In the genomic region with DNA sequence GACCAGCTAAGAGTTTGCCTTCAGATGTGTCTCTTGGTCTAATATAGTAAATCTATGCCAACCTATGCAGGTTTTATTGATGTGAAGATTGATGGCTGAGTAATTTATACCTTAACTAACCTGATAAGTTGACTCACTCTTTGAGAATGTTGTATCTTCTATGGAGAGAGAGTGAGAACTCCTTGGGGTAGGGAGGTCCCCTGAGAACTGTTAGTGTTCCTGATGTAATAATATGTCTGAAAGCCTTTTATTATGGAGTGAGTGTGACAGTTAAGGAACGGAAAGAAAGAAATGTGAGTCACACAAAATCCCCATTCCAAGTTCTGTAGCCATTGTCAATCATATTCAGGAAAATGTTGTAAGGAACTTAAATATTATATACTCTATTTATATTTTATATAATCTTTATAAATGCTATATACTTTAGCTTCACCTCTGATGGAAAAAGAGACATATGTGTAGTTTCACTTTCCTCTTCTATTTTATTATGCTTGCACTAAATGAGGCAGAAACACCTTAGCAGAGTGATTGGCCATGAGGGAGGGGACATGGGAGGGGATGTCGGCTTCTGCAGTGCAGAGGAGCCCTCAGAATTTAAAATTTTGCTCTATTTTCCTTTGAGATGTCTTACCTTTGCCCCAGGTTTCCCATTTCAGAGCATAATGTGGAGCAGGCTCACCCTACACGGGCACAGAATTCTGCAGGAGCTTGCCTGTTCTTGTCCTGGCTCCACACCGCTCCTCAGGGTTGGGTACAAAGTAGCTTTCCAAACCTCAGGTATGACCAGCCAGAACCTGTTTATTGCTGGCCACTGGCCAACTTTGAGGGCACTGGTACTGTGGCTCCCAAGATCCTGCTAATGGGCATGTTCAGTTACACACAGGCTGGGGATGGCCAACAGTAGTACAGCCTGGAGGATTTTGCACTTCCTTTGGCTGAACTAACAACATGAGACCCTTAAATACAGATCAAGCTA, we compare ENCODE assay signal across 10 cellular contexts. TPM values are rescaled to one million over a fixed set of nuclear protein-coding genes. Genes with fewer than 3 reads are reported as not detected.
A peak's percentile ranks its signal among the peaks of the same experiment; 100 is the strongest.
DNase-seq lines count a peak whose midpoint lies in the region; ATAC-seq and TF ChIP-seq lines count a peak whose summit lies in the region.
"Had no signal": no experiment of that assay in that cellular context is flagged by ENCODE, and none has a peak within 500 bp of the region (broad histone marks: within the 10 kb centered on the region; RNA-seq: fewer than 3 reads in every experiment).

No MANE protein-coding gene starts in this region.

- CTCF ChIA-PET in naive thymus-derived CD4-positive, alpha-beta T cell (lab: Charles Lee), result interaction anchor here (0.6 to 1.8 kb wide), 2 partner anchors 26 to 151 kb away, joined by 3 to 4 read pairs; no protein-coding TSS in a partner anchor

- POLR2A ChIA-PET in naive thymus-derived CD4-positive, alpha-beta T cell (lab: Charles Lee), result interaction anchor here (1.0 to 16.2 kb wide), 4 partner anchors 23 to 58 kb away, joined by 3 to 214 read pairs (median 9); no protein-coding TSS in a partner anchor

- H3K9me3 ChIP-seq in naive thymus-derived CD4-positive, alpha-beta T cell (ENCODE audit: control insufficient read depth in 2 of 3, low read length in 3 of 3), result no peaks in the 10 kb centered on the region
- no peaks in the 10 kb centered on the region for H3K9me3 ChIP-seq in ovary

- 86 to 87% (median 86%) methylated on average over 4 of the region's 4 CpGs for WGBS in ovary, 3 donors

- peaks cover 20 to 62% (median 54%) of the 10 kb centered on the region in 7 donors for H3K4me1 Mint-ChIP-seq in naive thymus-derived CD4-positive, alpha-beta T cell
- peaks cover 25% of the 10 kb centered on the region for H3K4me1 Mint-ChIP-seq in progenitor cell of endocrine pancreas (ENCODE audit: low read depth)
- H3K4me1 Mint-ChIP-seq in natural killer cell treated with Interleukin-12 subunit alpha and Interleukin-12 subunit beta and Interleukin-15 and Interleukin-18, amount 100 ng/mL, for 72 hours (ENCODE audit: low read depth in 2 of 2), result peaks cover 37 to 39% of the 10 kb centered on the region in 2 donors

- DNase-seq in DMS79 (lab: John Stamatoyannopoulos, UW), result peak; percentile 99
- peak; percentile 92 for DNase-seq in NCI-H2029 (lab: John Stamatoyannopoulos, UW)
- no peak for DNase-seq in activated naive CD4-positive, alpha-beta T cell treated with anti-CD3 and anti-CD28 coated beads, Interleukin-2, amount 50 U/mL, for 72 hours (ENCODE audit: low spot score in 2 of 2)
- DNase-seq in naive thymus-derived CD4-positive, alpha-beta T cell, result peak in 1 of 9 donors; percentile 10
- no peak for DNase-seq in NCI-H1694 treated with DMSO at 0.1 percent for 48 hours (lab: John Stamatoyannopoulos, UW)
- DNase-seq in ovary, result no peak
- DNase-seq in progenitor cell of endocrine pancreas (ENCODE audit: low spot score, unreplicated experiment), result no peak
- no peak for DNase-seq in natural killer cell treated with Interleukin-12 subunit alpha and Interleukin-12 subunit beta and Interleukin-15 and Interleukin-18, amount 100 ng/mL, for 72 hours (ENCODE audit: low spot score)
- DNase-seq: activated CD4-positive, alpha-beta T cell treated with anti-CD3 and anti-CD28 coated beads, Interleukin-2, amount 50 U/mL, for 4 hours; left ventricle myocardium superior had no signal

- H3K36me3 Mint-ChIP-seq in activated naive CD4-positive, alpha-beta T cell treated with anti-CD3 and anti-CD28 coated beads, Interleukin-2, amount 50 U/mL, for 72 hours, result peaks cover 0 to 14% of the 10 kb centered on the region in 2 donors
- H3K36me3 Mint-ChIP-seq in naive thymus-derived CD4-positive, alpha-beta T cell, result peaks cover 0 to 13% (median 4%) of the 10 kb centered on the region in 5 donors
- H3K36me3 Mint-ChIP-seq in progenitor cell of endocrine pancreas (ENCODE audit: insufficient read depth), result no peaks in the 10 kb centered on the region
- H3K36me3 Mint-ChIP-seq in natural killer cell treated with Interleukin-12 subunit alpha and Interleukin-12 subunit beta and Interleukin-15 and Interleukin-18, amount 100 ng/mL, for 72 hours, result no peaks in the 10 kb centered on the region

- H3K4me1 ChIP-seq in naive thymus-derived CD4-positive, alpha-beta T cell (ENCODE audit: control insufficient read depth in 2 of 2, insufficient read depth in 2 of 2, low read length in 2 of 2), result peaks cover 20 to 29% of the 10 kb centered on the region in 2 donors
- no peaks in the 10 kb centered on the region for H3K4me1 ChIP-seq in ovary (ENCODE audit: insufficient read depth)

- H3K4me3 Mint-ChIP-seq in naive thymus-derived CD4-positive, alpha-beta T cell, result peak overlapping the region in 6 of 10 donors; percentile 16 to 64 (median 36)
- H3K4me3 Mint-ChIP-seq in progenitor cell of endocrine pancreas (ENCODE audit: low read depth), result no peak overlapping the region
- no peak overlapping the region for H3K4me3 Mint-ChIP-seq in natural killer cell treated with Interleukin-12 subunit alpha and Interleukin-12 subunit beta and Interleukin-15 and Interleukin-18, amount 100 ng/mL, for 72 hours

- no peaks in the 10 kb centered on the region for H3K27me3 Mint-ChIP-seq in naive thymus-derived CD4-positive, alpha-beta T cell
- H3K27me3 Mint-ChIP-seq in progenitor cell of endocrine pancreas, result no peaks in the 10 kb centered on the region
- H3K27me3 Mint-ChIP-seq in natural killer cell treated with Interleukin-12 subunit alpha and Interleukin-12 subunit beta and Interleukin-15 and Interleukin-18, amount 100 ng/mL, for 72 hours, result no peaks in the 10 kb centered on the region

- ATAC-seq in activated naive CD4-positive, alpha-beta T cell treated with anti-CD3 and anti-CD28 coated beads, Interleukin-2, amount 50 U/mL, for 72 hours, result peak; percentile 89 to 98
- ATAC-seq in naive thymus-derived CD4-positive, alpha-beta T cell, result no peak
- ATAC-seq in natural killer cell treated with Interleukin-12 subunit alpha and Interleukin-12 subunit beta and Interleukin-15 and Interleukin-18, amount 100 ng/mL, for 72 hours, result no peak
- ATAC-seq: left ventricle myocardium superior had no signal

- no peak for TF ChIP-seq CTCF in ovary (IDR thresholded peaks at IDR 0.05)
- no peak for TF ChIP-seq CTCF in progenitor cell of endocrine pancreas (IDR thresholded peaks at IDR 0.05; ENCODE audit: unreplicated experiment)

- H3K27ac Mint-ChIP-seq in activated naive CD4-positive, alpha-beta T cell treated with anti-CD3 and anti-CD28 coated beads, Interleukin-2, amount 50 U/mL, for 72 hours, result peak overlapping the region in 1 of 2 donors; percentile 50
- peak overlapping the region in 4 of 9 donors; percentile 9 to 72 (median 32) for H3K27ac Mint-ChIP-seq in naive thymus-derived CD4-positive, alpha-beta T cell
- no peak overlapping the region for H3K27ac Mint-ChIP-seq in progenitor cell of endocrine pancreas
- H3K27ac Mint-ChIP-seq in natural killer cell treated with Interleukin-12 subunit alpha and Interleukin-12 subunit beta and Interleukin-15 and Interleukin-18, amount 100 ng/mL, for 72 hours, result peak overlapping the region in 1 of 2 donors; percentile 47

- no peaks in the 10 kb centered on the region for H3K36me3 ChIP-seq in naive thymus-derived CD4-positive, alpha-beta T cell (ENCODE audit: control insufficient read depth in 2 of 3, insufficient read depth in 3 of 3, low read length in 3 of 3)
- no peaks in the 10 kb centered on the region for H3K36me3 ChIP-seq in ovary

- H3K9me3 Mint-ChIP-seq in activated naive CD4-positive, alpha-beta T cell treated with anti-CD3 and anti-CD28 coated beads, Interleukin-2, amount 50 U/mL, for 72 hours, result peaks cover 0 to 4% of the 10 kb centered on the region in 2 donors
- H3K9me3 Mint-ChIP-seq in naive thymus-derived CD4-positive, alpha-beta T cell, result no peaks in the 10 kb centered on the region
- H3K9me3 Mint-ChIP-seq in progenitor cell of endocrine pancreas (ENCODE audit: low read depth), result no peaks in the 10 kb centered on the region
- peaks cover 3% of the 10 kb centered on the region for H3K9me3 Mint-ChIP-seq in natural killer cell treated with Interleukin-12 subunit alpha and Interleukin-12 subunit beta and Interleukin-15 and Interleukin-18, amount 100 ng/mL, for 72 hours

- intact Hi-C loops in naive thymus-derived CD4-positive, alpha-beta T cell (cut with micrococcal nuclease), result no loop called here
- intact Hi-C loops in ovary (cut with DNase I), result no loop called here

- TF ChIP-seq EP300 in ovary (IDR thresholded peaks at IDR 0.05), result no peak

- no peak overlapping the region for H3K27ac ChIP-seq in naive thymus-derived CD4-positive, alpha-beta T cell (ENCODE audit: low read depth, low read length)
- H3K27ac ChIP-seq in ovary, result no peak overlapping the region

- H3K27me3 ChIP-seq in naive thymus-derived CD4-positive, alpha-beta T cell (ENCODE audit: control insufficient read depth in 2 of 2, insufficient read depth in 2 of 2, low read length in 2 of 2), result no peaks in the 10 kb centered on the region
- no peaks in the 10 kb centered on the region for H3K27me3 ChIP-seq in ovary

- TF ChIP-seq POLR2A in ovary (IDR thresholded peaks at IDR 0.05), result no peak

- H3K4me3 ChIP-seq in naive thymus-derived CD4-positive, alpha-beta T cell (ENCODE audit: low read length), result no peak overlapping the region
- no peak overlapping the region for H3K4me3 ChIP-seq in ovary

RNA-seq across cellular contexts. Expression of a gene that starts 57.7 kb away (rescaled TPM):
- total RNA-seq in activated naive CD4-positive, alpha-beta T cell treated with anti-CD3 and anti-CD28 coated beads, Interleukin-2, amount 50 U/mL, for 72 hours, result 100 to 1,000 TPM; 154 to 156 TPM
- total RNA-seq in naive thymus-derived CD4-positive, alpha-beta T cell, result 100 to 1,000 TPM in 1 of 5 experiments, 10 to 100 TPM in 4; 61.9 to 173 (median 77.6) TPM
- polyA plus RNA-seq in naive thymus-derived CD4-positive, alpha-beta T cell, result 100 to 1,000 TPM in 1 of 2 donors, 10 to 100 TPM in 1; 90.6 to 105 TPM
- total RNA-seq in ovary, result 10 to 100 TPM; 19.8 to 39.7 (median 34.9) TPM
- 10 to 100 TPM; 20.3 to 34.1 TPM for polyA plus RNA-seq in ovary
- total RNA-seq in progenitor cell of endocrine pancreas, result 49.8 and 49.9 TPM in 2 replicates
- total RNA-seq in natural killer cell treated with Interleukin-12 subunit alpha and Interleukin-12 subunit beta and Interleukin-15 and Interleukin-18, amount 100 ng/mL, for 72 hours, result 100 to 1,000 TPM; 147 to 175 TPM

Comparison
In these comparisons a context has a peak if more than half of its experiments do, and no peak if none do; other contexts are left out.
1. DNase-seq: peak in DMS79 (single experiment) and NCI-H2029 (single experiment); none in activated naive CD4-positive, alpha-beta T cell treated with anti-CD3 and anti-CD28 coated beads, Interleukin-2, amount 50 U/mL, for 72 hours (0 of 2), NCI-H1694 treated with DMSO at 0.1 percent for 48 hours (single experiment), ovary (0 of 5), progenitor cell of endocrine pancreas (single experiment) and natural killer cell treated with Interleukin-12 subunit alpha and Interleukin-12 subunit beta and Interleukin-15 and Interleukin-18, amount 100 ng/mL, for 72 hours (single experiment).
2. ATAC-seq: peak in activated naive CD4-positive, alpha-beta T cell treated with anti-CD3 and anti-CD28 coated beads, Interleukin-2, amount 50 U/mL, for 72 hours (2 of 2); none in naive thymus-derived CD4-positive, alpha-beta T cell (single experiment) and natural killer cell treated with Interleukin-12 subunit alpha and Interleukin-12 subunit beta and Interleukin-15 and Interleukin-18, amount 100 ng/mL, for 72 hours (0 of 2).
3. H3K4me3 Mint-ChIP-seq: peak in naive thymus-derived CD4-positive, alpha-beta T cell (6 of 10); none in progenitor cell of endocrine pancreas (single experiment) and natural killer cell treated with Interleukin-12 subunit alpha and Interleukin-12 subunit beta and Interleukin-15 and Interleukin-18, amount 100 ng/mL, for 72 hours (single experiment).